ENCODE assay signal across 8 cellular contexts in the genomic region with DNA sequence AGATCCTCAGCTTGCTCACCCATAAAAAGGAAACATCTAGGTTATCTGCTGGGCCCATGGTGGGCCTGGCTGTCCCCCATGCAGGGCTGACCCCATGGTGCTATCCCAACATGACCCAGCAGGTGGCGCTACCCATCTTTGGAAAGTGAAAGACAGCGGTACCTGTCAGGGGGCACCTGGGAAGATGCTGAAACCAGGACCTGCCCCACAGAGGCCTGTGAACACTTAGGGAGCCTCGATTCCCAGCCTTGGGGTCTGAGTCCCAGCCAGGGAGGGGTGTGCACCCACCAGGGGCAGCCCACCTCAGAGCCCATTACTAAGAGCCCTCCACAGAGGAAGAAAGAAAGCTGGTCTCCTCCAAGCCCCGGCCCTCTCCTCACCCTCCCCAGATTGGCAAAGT. TPM values are rescaled to one million over a fixed set of nuclear protein-coding genes. Genes with fewer than 3 reads are reported as not detected.
DNase-seq lines count a peak whose midpoint lies in the region; ATAC-seq and TF ChIP-seq lines count a peak whose summit lies in the region.

No MANE protein-coding gene starts in this region.

- ATAC-seq in GM19351 (IDR thresholded peaks at IDR 0.05; ENCODE audit: unreplicated experiment) (peak; percentile 44), GM18870 (IDR thresholded peaks at IDR 0.05; ENCODE audit: unreplicated experiment) (no peak)

- H3K4me3 ChIP-seq in esophagus squamous epithelium, result no peak overlapping the region
- no peak overlapping the region for H3K4me3 ChIP-seq in thyroid gland (replicated peaks in 1 of 3)

- H3K27ac ChIP-seq in esophagus squamous epithelium, result peak overlapping the region; percentile 81 to 91 (median 86)
- no peak overlapping the region for H3K27ac ChIP-seq in thyroid gland

- no CpG with 5 or more reads among the region's 4 CpGs for WGBS in esophagus squamous epithelium, 2 donors
- 11 to 67% methylated on average over 1 to 3 of the region's 4 CpGs for WGBS in thyroid gland, 2 donors

- TF ChIP-seq POLR2A in esophagus squamous epithelium (IDR thresholded peaks at IDR 0.05), result no peak
- TF ChIP-seq POLR2A in thyroid gland (IDR thresholded peaks at IDR 0.05), result no peak

- intact Hi-C loops in esophagus squamous epithelium (cut with DNase I), result loop anchor here (5.0 kb wide), 1 partner anchor 76 kb away; no protein-coding TSS in a partner anchor
- intact Hi-C loops in thyroid gland (cut with DNase I), result loop anchor here (2.0 kb wide), 1 partner anchor 74 kb away; no protein-coding TSS in a partner anchor

- H3K9me3 ChIP-seq in esophagus squamous epithelium (no peaks in the 10 kb centered on the region), thyroid gland (no peaks in the 10 kb centered on the region)

- TF ChIP-seq CTCF in esophagus squamous epithelium (IDR thresholded peaks at IDR 0.05), result peak; percentile 85 to 98 (median 94)
- peak; percentile 84 to 90 (median 86) for TF ChIP-seq CTCF in thyroid gland (IDR thresholded peaks at IDR 0.05)

- H3K4me1 ChIP-seq in esophagus squamous epithelium (peaks cover 28 to 68% (median 37%) of the 10 kb centered on the region in 3 donors), thyroid gland (no peaks in the 10 kb centered on the region)

- DNase-seq in AG20443 (ENCODE audit: low spot score) (peak; percentile 76), NCI-H2227 treated with DMSO at 0.1 percent for 48 hours (lab: John Stamatoyannopoulos, UW) (peak; percentile 12), esophagus squamous epithelium (lab: John Stamatoyannopoulos, UW) (no peak), nucleus accumbens (lab: John Stamatoyannopoulos, UW) (peak in 30 of 56 donors; percentile 13 to 75 (median 31)), thyroid gland (peak; percentile 64 to 74)
- peak; percentile 99 for DNase-seq in activated CD8-positive, alpha-beta memory T cell treated with anti-CD3 and anti-CD28 coated beads, Interleukin-2, amount 50 U/mL, for 48 hours

- H3K27me3 ChIP-seq in esophagus squamous epithelium (no peaks in the 10 kb centered on the region), thyroid gland (no peaks in the 10 kb centered on the region)

- H3K36me3 ChIP-seq in esophagus squamous epithelium (peaks cover 64 to 100% (median 65%) of the 10 kb centered on the region in 3 donors), thyroid gland (peaks cover 67 to 68% of the 10 kb centered on the region in 2 donors)

RNA-seq across cellular contexts. Expression of gene IPPK, which starts 46.6 kb away (rescaled TPM):
- total RNA-seq in esophagus squamous epithelium (10 to 100 TPM; 41.8 to 86.9 (median 46.1) TPM), thyroid gland (10 to 100 TPM in 2 of 4 donors, 1 to 10 TPM in 2; 6.3 to 12.2 (median 10.2) TPM)

RNA-seq across cellular contexts. Expression of gene BICD2, which starts 48.1 kb away (rescaled TPM):
- total RNA-seq in esophagus squamous epithelium (100 to 1,000 TPM in 1 of 4 donors, 10 to 100 TPM in 3; 81.7 to 116 (median 91.1) TPM), thyroid gland (10 to 100 TPM; 26.1 to 33.3 (median 28.2) TPM)

Comparison
In these comparisons a context has a peak if more than half of its experiments do, and no peak if none do; other contexts are left out.
1. H3K27ac ChIP-seq: peak in esophagus squamous epithelium (4 of 4); none in thyroid gland (0 of 3).